ENCODE assay signal across 1 cellular context in genomic region chr3:195542691-195543641, GRCh38.
A peak's percentile ranks its signal among the peaks of the same experiment; 100 is the strongest.
TF ChIP-seq lines count a peak whose summit lies in the region.

Gene PPP1R2, minus strand, starts transcription at chr3:195543325. Its CDS starts 300 bp downstream, at chr3:195543025.

TF ChIP-seq in HepG2, 621 proteins besides CTCF, POLR2A, EP300 and RAD21 (continued from another document and continues in another):
- TF ChIP-seq AHDC1 (CRISPR knock-in tag; IDR thresholded peaks at IDR 0.05; ENCODE audit: borderline replicate concordance): no peak
- TF ChIP-seq, protein P1, sequence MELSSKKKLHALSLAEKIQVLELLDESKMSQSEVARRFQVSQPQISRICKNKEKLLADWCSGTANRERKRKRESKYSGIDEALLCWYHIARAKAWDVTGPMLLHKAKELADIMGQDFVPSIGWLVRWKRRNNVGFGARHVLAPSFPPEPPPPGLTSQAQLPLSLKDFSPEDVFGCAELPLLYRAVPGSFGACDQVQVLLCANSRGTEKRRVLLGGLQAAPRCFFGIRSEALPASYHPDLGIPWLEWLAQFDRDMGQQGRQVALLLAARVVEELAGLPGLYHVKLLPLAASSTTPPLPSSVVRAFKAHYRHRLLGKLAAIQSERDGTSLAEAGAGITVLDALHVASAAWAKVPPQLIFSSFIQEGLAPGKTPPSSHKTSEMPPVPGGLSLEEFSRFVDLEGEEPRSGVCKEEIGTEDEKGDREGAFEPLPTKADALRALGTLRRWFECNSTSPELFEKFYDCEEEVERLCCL (CRISPR knock-in tag; IDR thresholded peaks at IDR 0.05; ENCODE audit: borderline replicate concordance): no peak
- TF ChIP-seq ZNF546 (CRISPR knock-in tag; conservative IDR thresholded peaks at IDR 0.05): 0 out of 2 replicates have a peak, but pooled peaks have one; percentile 36
- TF ChIP-seq ATF1 (CRISPR knock-in tag; IDR thresholded peaks at IDR 0.05): no peak
- no peak for TF ChIP-seq ZNF263 (CRISPR knock-in tag; IDR thresholded peaks at IDR 0.05)
- peak; percentile 57; the same call in 1 of the 2 replicates for TF ChIP-seq LBX2 (CRISPR knock-in tag; IDR thresholded peaks at IDR 0.05; ENCODE audit: borderline replicate concordance)
- no peak; the same call in 1 of the 2 replicates for TF ChIP-seq ESRRA (CRISPR knock-in tag; IDR thresholded peaks at IDR 0.05; ENCODE audit: low read depth)
- no peak for TF ChIP-seq ZNF510 (CRISPR knock-in tag; IDR thresholded peaks at IDR 0.05; ENCODE audit: low read depth)
- no peak for TF ChIP-seq ZNF629 (CRISPR knock-in tag; conservative IDR thresholded peaks at IDR 0.05)
- TF ChIP-seq NCOA5 (CRISPR knock-in tag; IDR thresholded peaks at IDR 0.05): no peak
- no peak; the same call in 1 of the 2 replicates for TF ChIP-seq ZNF780A (CRISPR knock-in tag; IDR thresholded peaks at IDR 0.05)
- peak; percentile 68 for TF ChIP-seq IKZF4 (CRISPR knock-in tag; IDR thresholded peaks at IDR 0.05; ENCODE audit: borderline replicate concordance, low read depth, not compliant biosample characterization)
- no peak for TF ChIP-seq PAWR (CRISPR knock-in tag; IDR thresholded peaks at IDR 0.05; ENCODE audit: borderline replicate concordance)
- no peak for TF ChIP-seq ZNF549 (CRISPR knock-in tag; IDR thresholded peaks at IDR 0.05)
- TF ChIP-seq CBFB (CRISPR knock-in tag; IDR thresholded peaks at IDR 0.05): no peak
- 0 out of 2 replicates have a peak, but pooled peaks have one; percentile 56 for TF ChIP-seq ZNF678 (CRISPR knock-in tag; IDR thresholded peaks at IDR 0.05)
- TF ChIP-seq HNRNPLL (IDR thresholded peaks at IDR 0.05; ENCODE audit: low read depth, low read length, poor library complexity, severe bottlenecking): peak; percentile 91
- TF ChIP-seq FOXO4 (CRISPR knock-in tag; conservative IDR thresholded peaks at IDR 0.05): 0 out of 2 replicates have a peak, but pooled peaks have one; percentile 93
- peak; percentile 59 for TF ChIP-seq GATA4 (IDR thresholded peaks at IDR 0.05; ENCODE audit: borderline replicate concordance, low read depth)
- TF ChIP-seq HBP1 (CRISPR knock-in tag; IDR thresholded peaks at IDR 0.05; ENCODE audit: low read depth): peak; percentile 87
- 0 out of 2 replicates have a peak, but pooled peaks have one; percentile 62 for TF ChIP-seq ZNF274 (CRISPR knock-in tag; IDR thresholded peaks at IDR 0.05)
- TF ChIP-seq, protein P2, sequence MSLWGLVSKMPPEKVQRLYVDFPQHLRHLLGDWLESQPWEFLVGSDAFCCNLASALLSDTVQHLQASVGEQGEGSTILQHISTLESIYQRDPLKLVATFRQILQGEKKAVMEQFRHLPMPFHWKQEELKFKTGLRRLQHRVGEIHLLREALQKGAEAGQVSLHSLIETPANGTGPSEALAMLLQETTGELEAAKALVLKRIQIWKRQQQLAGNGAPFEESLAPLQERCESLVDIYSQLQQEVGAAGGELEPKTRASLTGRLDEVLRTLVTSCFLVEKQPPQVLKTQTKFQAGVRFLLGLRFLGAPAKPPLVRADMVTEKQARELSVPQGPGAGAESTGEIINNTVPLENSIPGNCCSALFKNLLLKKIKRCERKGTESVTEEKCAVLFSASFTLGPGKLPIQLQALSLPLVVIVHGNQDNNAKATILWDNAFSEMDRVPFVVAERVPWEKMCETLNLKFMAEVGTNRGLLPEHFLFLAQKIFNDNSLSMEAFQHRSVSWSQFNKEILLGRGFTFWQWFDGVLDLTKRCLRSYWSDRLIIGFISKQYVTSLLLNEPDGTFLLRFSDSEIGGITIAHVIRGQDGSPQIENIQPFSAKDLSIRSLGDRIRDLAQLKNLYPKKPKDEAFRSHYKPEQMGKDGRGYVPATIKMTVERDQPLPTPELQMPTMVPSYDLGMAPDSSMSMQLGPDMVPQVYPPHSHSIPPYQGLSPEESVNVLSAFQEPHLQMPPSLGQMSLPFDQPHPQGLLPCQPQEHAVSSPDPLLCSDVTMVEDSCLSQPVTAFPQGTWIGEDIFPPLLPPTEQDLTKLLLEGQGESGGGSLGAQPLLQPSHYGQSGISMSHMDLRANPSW (CRISPR knock-in tag; IDR thresholded peaks at IDR 0.05; ENCODE audit: borderline replicate concordance): no peak
- TF ChIP-seq, protein P3, sequence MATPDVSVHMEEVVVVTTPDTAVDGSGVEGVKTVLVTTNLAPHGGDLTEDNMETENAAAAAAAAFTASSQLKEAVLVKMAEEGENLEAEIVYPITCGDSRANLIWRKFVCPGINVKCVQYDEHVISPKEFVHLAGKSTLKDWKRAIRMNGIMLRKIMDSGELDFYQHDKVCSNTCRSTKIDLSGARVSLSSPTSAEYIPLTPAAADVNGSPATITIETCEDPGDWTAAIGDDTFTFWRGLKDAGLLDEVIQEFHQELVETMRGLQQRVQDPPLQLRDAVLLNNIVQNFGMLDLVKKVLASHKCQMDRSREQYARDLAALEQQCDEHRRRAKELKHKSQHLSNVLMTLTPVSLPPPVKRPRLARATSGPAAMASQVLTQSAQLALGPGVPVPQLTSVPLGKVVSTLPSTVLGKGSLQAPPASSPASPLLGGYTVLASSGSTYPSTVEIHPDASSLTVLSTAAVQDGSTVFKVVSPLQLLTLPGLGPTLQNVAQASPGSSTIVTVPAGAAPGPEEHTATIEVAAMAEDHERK (CRISPR knock-in tag; IDR thresholded peaks at IDR 0.05; ENCODE audit: low read depth): no peak
- TF ChIP-seq ZHX2 (IDR thresholded peaks at IDR 0.05; ENCODE audit: low read depth): peak; percentile 42; the same call in 1 of the 2 replicates
- TF ChIP-seq ZHX2 (CRISPR knock-in tag; IDR thresholded peaks at IDR 0.05; ENCODE audit: borderline replicate concordance): peak; percentile 43; the same call in 1 of the 2 replicates
- no peak for TF ChIP-seq FOXJ3 (CRISPR knock-in tag; IDR thresholded peaks at IDR 0.05; ENCODE audit: borderline replicate concordance)
- TF ChIP-seq ZNF839 (CRISPR knock-in tag; IDR thresholded peaks at IDR 0.05; ENCODE audit: borderline replicate concordance): no peak
- peak; percentile 41; the same call in 1 of the 2 replicates for TF ChIP-seq NCOA2 (CRISPR knock-in tag; IDR thresholded peaks at IDR 0.05)
- no peak for TF ChIP-seq RARG (CRISPR knock-in tag; IDR thresholded peaks at IDR 0.05; ENCODE audit: low read depth)
- no peak for TF ChIP-seq U2AF2 (IDR thresholded peaks at IDR 0.05; ENCODE audit: low read depth, low read length)
- peak; percentile 78 for TF ChIP-seq SPEN (CRISPR knock-in tag; IDR thresholded peaks at IDR 0.05; ENCODE audit: low read depth)
- TF ChIP-seq ZNF782 (CRISPR knock-in tag; IDR thresholded peaks at IDR 0.05; ENCODE audit: borderline replicate concordance): peak; percentile 85; the same call in 1 of the 2 replicates
- TF ChIP-seq DBP (CRISPR knock-in tag; IDR thresholded peaks at IDR 0.05; ENCODE audit: not compliant biosample characterization): no peak
- TF ChIP-seq ZFP82 (CRISPR knock-in tag; IDR thresholded peaks at IDR 0.05; ENCODE audit: borderline replicate concordance): no peak
- peak; percentile 73 for TF ChIP-seq NKX3-1 (CRISPR knock-in tag; IDR thresholded peaks at IDR 0.05)
- no peak for TF ChIP-seq HNRNPH1 (optimal IDR thresholded peaks at IDR 0.05; ENCODE audit: low read depth, low read length)
- no peak for TF ChIP-seq ZNF282 (IDR thresholded peaks at IDR 0.05; ENCODE audit: partially characterized antibody)
